33 cellular contexts compared by ENCODE assay signal in genomic region chr3:141349711-141350110, GRCh38.
"Had no signal": no experiment of that assay in that cellular context is flagged by ENCODE, and none has a peak within 500 bp of the region (broad histone marks: within the 10 kb centered on the region; RNA-seq: fewer than 3 reads in every experiment).

No MANE protein-coding gene starts in this region.

- H3K9me3 ChIP-seq: MG63, SJCRH30 had no signal

- H3K36me3 ChIP-seq: MG63, SJCRH30 had no signal

- H3K27me3 ChIP-seq: MG63 had no signal

- H3K4me3 ChIP-seq: MG63, PC-9, SJCRH30, SK-N-MC had no signal

- ATAC-seq: Panc1, Right ventricle myocardium inferior, SK-N-SH treated with all-trans-retinoic acid at 6 μM for 48 hours had no signal

- H2AFZ ChIP-seq: PC-9 had no signal

- H3K27ac ChIP-seq: PC-9, RWPE1, SJCRH30, SK-N-MC had no signal

- FAIRE-seq: RCC 7860 had no signal

- DNase-seq: Kasumi-1, KG1, MG63, NCI-H1048, NCI-H1105, NCI-H1417, NCI-H1436, NCI-H146, NCI-H1694, NCI-H187, NCI-H1930, NCI-H2029 treated with DMSO at 0.1 percent for 48 hours, NCI-H2081 treated with DMSO at 0.1 percent for 48 hours, NCI-H2107, NCI-H2171, NCI-H226, NCI-H446 treated with DMSO at 0.1 percent for 48 hours, NCI-H510A, NCI-H524, NCI-H526, NCI-H69, NCI-H748 treated with DMSO at 0.1 percent for 48 hours, NCI-H82, PC-9, SHP77, SIG-M5, SJCRH30 had no signal

- H3K4me2 ChIP-seq: PC-9 had no signal
